8 cellular contexts compared by ENCODE assay signal in genomic region chr7:105336009-105336408, GRCh38. TPM values are rescaled to one million over a fixed set of nuclear protein-coding genes. Genes with fewer than 3 reads are reported as not detected.
A peak's percentile ranks its signal among the peaks of the same experiment; 100 is the strongest.
DNase-seq lines count a peak whose midpoint lies in the region; ATAC-seq, FAIRE-seq and TF ChIP-seq lines count a peak whose summit lies in the region.

No MANE protein-coding gene starts in this region.

- H3K9me2 ChIP-seq in GM23248 (ENCODE audit: insufficient read depth) = no peaks in the 10 kb centered on the region

- H3F3A ChIP-seq in GM23248 (ENCODE audit: insufficient read depth) = no peaks in the 10 kb centered on the region

- H3K27ac ChIP-seq in A673 (ENCODE audit: low read depth, low read length, poor library complexity, severe bottlenecking) (no peak overlapping the region), GM23248 (no peak overlapping the region), liver (ENCODE audit: low read depth in 1 of 2, low read length in 2 of 2) (no peak overlapping the region)

- H3K4me3 ChIP-seq in A673 (ENCODE audit: low read depth, low read length, poor library complexity, severe bottlenecking) (no peak overlapping the region), GM23248 (no peak overlapping the region), liver (ENCODE audit: low read depth in 1 of 3, low read length in 3 of 3) (no peak overlapping the region)

- TF ChIP-seq CTCF in A673 (conservative IDR thresholded peaks at IDR 0.05; ENCODE audit: low read depth, low read length) (peak; percentile 66), liver (IDR thresholded peaks at IDR 0.05; ENCODE audit: low read depth, low read length, missing input control) (peak; percentile 29)

- DNase-seq in A673 (ENCODE audit: low spot score) = peak; percentile 29
- peak; percentile 25 for DNase-seq in GM23248
- DNase-seq in HEK293T (ENCODE audit: extremely low spot score) = no peak
- DNase-seq in NCI-H2029 (lab: John Stamatoyannopoulos, UW) = no peak
- no peak for DNase-seq in C1 segment of cervical spinal cord (lab: John Stamatoyannopoulos, UW)

- WGBS in GM23248 (ENCODE audit: low coverage in 1 of 2, low lambda C conversion rate in 2 of 2, missing lambda C conversion rate in 2 of 2), 2 experiments = 3 to 15% methylated on average over 1 of the region's 1 CpG
- 19% methylated on average over 1 of the region's 1 CpG for WGBS in liver

- peaks cover 95% of the 10 kb centered on the region for H3K79me2 ChIP-seq in GM23248 (ENCODE audit: insufficient read depth)

- no TSS peak for BruUV-seq in A673 (replicated peaks; lab: Mats Ljungman, UMichigan)

- ATAC-seq in HG02981 (IDR thresholded peaks at IDR 0.05; ENCODE audit: unreplicated experiment) = no peak

- POLR2A ChIA-PET in A673 (lab: Charles Lee; ENCODE audit: low non-redundant PET) (no interaction called here), HEK293T (lab: Yijun Ruan, JAX) (no interaction called here)

- CTCF ChIA-PET in A673 (lab: Charles Lee) = no interaction called here
- CTCF ChIA-PET in HEK293T (lab: Yijun Ruan, JAX) = interaction anchor here (1.7 kb wide), 1 partner anchor 193 kb away, joined by 3 read pairs; no protein-coding TSS in a partner anchor

- H2AFZ ChIP-seq in GM23248 = no peak overlapping the region

- H3K4me1 ChIP-seq in A673 (ENCODE audit: insufficient read depth, low read length, poor library complexity, severe bottlenecking) (peaks cover 6% of the 10 kb centered on the region), GM23248 (ENCODE audit: insufficient read depth) (0 out of 2 replicates have a peak, but pooled peaks cover 6% of the 10 kb centered on the region), liver (ENCODE audit: control insufficient read depth in 4 of 4, insufficient read depth in 4 of 4, low read length in 3 of 4) (peaks cover 2 to 6% (median 3%) of the 10 kb centered on the region in 4 donors)

- intact Hi-C loops in A673 (cut with micrococcal nuclease; ENCODE audit: unreplicated experiment) = loop anchor here (5.0 kb wide), 2 partner anchors 194 to 354 kb away; no protein-coding TSS in a partner anchor

- H3K36me3 ChIP-seq in A673 (ENCODE audit: insufficient read depth, low read length, poor library complexity, severe bottlenecking) = no peaks in the 10 kb centered on the region
- no peaks in the 10 kb centered on the region for H3K36me3 ChIP-seq in GM23248 (ENCODE audit: low read depth)
- no peaks in the 10 kb centered on the region for H3K36me3 ChIP-seq in liver (ENCODE audit: control insufficient read depth in 4 of 4, insufficient read depth in 3 of 4, low read depth in 1 of 4, low read length in 3 of 4)

- peaks cover 8% of the 10 kb centered on the region; the same call in 1 of the 2 replicates for H4K20me1 ChIP-seq in GM23248 (ENCODE audit: insufficient read depth)

- H3K9me3 ChIP-seq in A673 (ENCODE audit: low read depth, low read length, poor library complexity, severe bottlenecking) (no peaks in the 10 kb centered on the region), GM23248 (ENCODE audit: low read depth) (no peaks in the 10 kb centered on the region), liver (ENCODE audit: control insufficient read depth in 4 of 4, low read length in 3 of 4) (no peaks in the 10 kb centered on the region)

- H3K27me3 ChIP-seq in A673 (replicated peaks; ENCODE audit: insufficient read depth, low read depth, low read length, poor library complexity) (no peaks in the 10 kb centered on the region), GM23248 (replicated peaks; ENCODE audit: insufficient read depth) (no peaks in the 10 kb centered on the region), liver (ENCODE audit: control insufficient read depth in 4 of 4, insufficient read depth in 4 of 4, low read length in 3 of 4) (no peaks in the 10 kb centered on the region)

- H3K9ac ChIP-seq in GM23248 (no peak overlapping the region), liver (ENCODE audit: low read depth in 1 of 2, low read length in 2 of 2) (no peak overlapping the region)

- peak; percentile 66 to 67 for TF ChIP-seq RAD21 in liver (IDR thresholded peaks at IDR 0.05)

- in situ Hi-C loops in GM23248 (cut with MboI) = no loop called here

- FAIRE-seq in TTC549 (lab: Jason Lieb, UNC) = peak; percentile 90

- no peak overlapping the region for H3K4me2 ChIP-seq in GM23248 (ENCODE audit: unreplicated experiment)

TF ChIP-seq in liver, 16 proteins besides CTCF, POLR2A, EP300 and RAD21:
- TF ChIP-seq EGR1 (IDR thresholded peaks at IDR 0.05; ENCODE audit: low read depth in 2 of 2) = no peak
- TF ChIP-seq SP1 (IDR thresholded peaks at IDR 0.05) = no peak
- no peak for TF ChIP-seq HNF4G (IDR thresholded peaks at IDR 0.05)

TF ChIP-seq in HEK293T, 16 proteins besides CTCF, POLR2A, EP300 and RAD21:
- TF ChIP-seq TARDBP (IDR thresholded peaks at IDR 0.05) (no peak), ZNF384 (IDR thresholded peaks at IDR 0.05) (no peak), FOXK2 (IDR thresholded peaks at IDR 0.05) (no peak), FOXA1 (IDR thresholded peaks at IDR 0.05) (no peak), CTBP1 (IDR thresholded peaks at IDR 0.05; ENCODE audit: borderline replicate concordance) (no peak), BHLHE40 (IDR thresholded peaks at IDR 0.05; ENCODE audit: borderline replicate concordance) (no peak), ARNT (IDR thresholded peaks at IDR 0.05) (no peak)

RNA-seq across cellular contexts. Expression of gene SRPK2, which starts 52.7 kb away (rescaled TPM):
- 57.8 and 59.8 TPM in 2 replicates for total RNA-seq in A673 (2021)
- 47.4 and 85.2 TPM in 2 replicates for total RNA-seq in GM23248 (2014; rRNA removed; shearing (Covaris generic))
- polyA plus RNA-seq in GM23248 (2016; fragmentation: Nextera tagmentation; extraction: Ambion mirVana) = 53.1 and 55.2 TPM in 2 replicates
- total RNA-seq in liver = 10 to 100 TPM; 16.0 to 19.7 TPM
- 10 to 100 TPM in 1 of 2 donors, 1 to 10 TPM in 1; 7.8 to 17.4 TPM for polyA plus RNA-seq in liver

Comparison
In these comparisons a context has a peak if more than half of its experiments do, and no peak if none do; other contexts are left out.
1. DNase-seq: peak in A673 (single experiment) and GM23248 (single experiment); none in HEK293T (single experiment), NCI-H2029 (single experiment) and C1 segment of cervical spinal cord (0 of 14).